In genomic region chr2:191627518-191627917, GRCh38 we compare ENCODE assay signal across 17 cellular contexts. TPM values are rescaled to one million over a fixed set of nuclear protein-coding genes. Genes with fewer than 3 reads are reported as not detected.
DNase-seq lines count a peak whose midpoint lies in the region; ATAC-seq, FAIRE-seq and TF ChIP-seq lines count a peak whose summit lies in the region.
"Had no signal": no experiment of that assay in that cellular context is flagged by ENCODE, and none has a peak within 500 bp of the region (broad histone marks: within the 10 kb centered on the region; RNA-seq: fewer than 3 reads in every experiment).

No MANE protein-coding gene starts in this region.

- peaks cover 3% of the 10 kb centered on the region for H3K36me3 Mint-ChIP-seq in T-helper 17 cell (ENCODE audit: low read depth)
- H3K36me3 Mint-ChIP-seq: CD8-positive, alpha-beta T cell had no signal

- ATAC-seq in T-helper 17 cell (no peak), pancreas (peak in 3 of 4 donors; percentile 40 to 66 (median 63)), HG03095 (IDR thresholded peaks at IDR 0.05; ENCODE audit: unreplicated experiment) (no peak)
- ATAC-seq: CD8-positive, alpha-beta T cell; GM23338; HCT116 had no signal

- peak; percentile 12 for DNase-seq in NCI-H446 treated with DMSO at 0.1 percent for 48 hours (lab: John Stamatoyannopoulos, UW)
- no peak for DNase-seq in T-helper 17 cell
- no peak for DNase-seq in pancreas
- DNase-seq in prostate gland (ENCODE audit: low spot score) = no peak
- no peak for DNase-seq in stimulated activated CD4-positive, alpha-beta T cell treated with anti-CD3 and anti-CD28 coated beads, Interleukin-4, amount 100 ng/mL, for 24 hours
- DNase-seq in GM12891 (ENCODE audit: insufficient read length, low spot score) = no peak
- DNase-seq: C1 segment of cervical spinal cord; Caco-2; CD8-positive, alpha-beta T cell; DMS53; DMS79 treated with DMSO at 0.1 percent for 48 hours; H9 had no signal

- intact Hi-C loops in pancreas (cut with DNase I) = no loop called here
- intact Hi-C loops in prostate gland (cut with DNase I) = no loop called here

- peaks cover 43% of the 10 kb centered on the region for H3K4me1 Mint-ChIP-seq in T-helper 17 cell
- H3K4me1 Mint-ChIP-seq: GM23338, H9 had no signal

- H3K27me3 Mint-ChIP-seq in T-helper 17 cell = no peaks in the 10 kb centered on the region

- no peak overlapping the region for H3K4me3 ChIP-seq in HEK293 (ENCODE audit: low read depth, low read length)
- H3K4me3 ChIP-seq in pancreas = no peak overlapping the region
- no peak overlapping the region for H3K4me3 ChIP-seq in prostate gland
- H3K4me3 ChIP-seq: GM23338 had no signal

- TF ChIP-seq CTCF in HEK293 (tag by site-specific recombination; IDR thresholded peaks at IDR 0.05) (no peak), pancreas (IDR thresholded peaks at IDR 0.05) (no peak), prostate gland (IDR thresholded peaks at IDR 0.05) (no peak)

- no peaks in the 10 kb centered on the region for H3K9me3 ChIP-seq in HEK293 (ENCODE audit: control insufficient read depth, insufficient read depth, low read depth, low read length)
- no peaks in the 10 kb centered on the region for H3K9me3 ChIP-seq in T-helper 17 cell (ENCODE audit: control insufficient read depth, low read length, poor library complexity, severe bottlenecking)
- H3K9me3 ChIP-seq in pancreas = no peaks in the 10 kb centered on the region
- H3K9me3 ChIP-seq in prostate gland = no peaks in the 10 kb centered on the region
- H3K9me3 ChIP-seq: Caco-2 had no signal

- H3K27ac Mint-ChIP-seq in T-helper 17 cell = peak overlapping the region; percentile 68
- H3K27ac Mint-ChIP-seq: CD8-positive, alpha-beta T cell; GM23338; H9 had no signal

- H3K27ac ChIP-seq in HEK293 (ENCODE audit: extremely low read depth, low read depth, low read length) (no peak overlapping the region), pancreas (no peak overlapping the region), prostate gland (no peak overlapping the region)

- POLR2A ChIA-PET in HEK293 (lab: Yijun Ruan, JAX) = interaction anchor here (1.7 kb wide), 1 partner anchor 50 kb away, joined by 8 read pairs; the partner anchor contains the start of gene NABP1

- H3K4me3 Mint-ChIP-seq in T-helper 17 cell = no peak overlapping the region
- H3K4me3 Mint-ChIP-seq: CD8-positive, alpha-beta T cell; GM23338; H9 had no signal

- H3K4me1 ChIP-seq in HEK293 (ENCODE audit: control insufficient read depth, insufficient read depth, low read length) (peaks cover 10% of the 10 kb centered on the region), pancreas (no peaks in the 10 kb centered on the region), prostate gland (replicated peaks) (no peaks in the 10 kb centered on the region)

- CTCF ChIA-PET in HEK293 (lab: Yijun Ruan, JAX) = interaction anchor here (1.5 kb wide), 1 partner anchor 64 kb away, joined by 4 read pairs; no protein-coding TSS in a partner anchor

- H3K27me3 ChIP-seq in pancreas = no peaks in the 10 kb centered on the region
- no peaks in the 10 kb centered on the region for H3K27me3 ChIP-seq in prostate gland (replicated peaks; ENCODE audit: insufficient read depth)

- H3K36me3 ChIP-seq in HEK293 (ENCODE audit: control insufficient read depth in 2 of 2, insufficient read depth in 1 of 2, low read length in 2 of 2) (no peaks in the 10 kb centered on the region), pancreas (no peaks in the 10 kb centered on the region), prostate gland (no peaks in the 10 kb centered on the region)

- TF ChIP-seq POLR2A in prostate gland (IDR thresholded peaks at IDR 0.05) (no peak), GM12891 (IDR thresholded peaks at IDR 0.05; ENCODE audit: low read depth, low read length) (no peak)

- WGBS in pancreas, 2 donors = 3 to 10% methylated on average over 1 of the region's 1 CpG
- WGBS in prostate gland = 42% methylated on average over 1 of the region's 1 CpG

- FAIRE-seq in pancreas (lab: Jason Lieb, UNC) (no peak), GM12891 (lab: Jason Lieb, UNC) (no peak)
- FAIRE-seq: GM19239 had no signal

TF ChIP-seq in HEK293, 187 proteins besides CTCF, POLR2A, EP300 and RAD21:
- TF ChIP-seq OSR2 (tag by site-specific recombination; IDR thresholded peaks at IDR 0.05) (no peak), ZNF132 (tag by site-specific recombination; IDR thresholded peaks at IDR 0.05; ENCODE audit: borderline replicate concordance) (no peak), ZNF155 (tag by site-specific recombination; IDR thresholded peaks at IDR 0.05) (no peak), ZNF174 (tag by site-specific recombination; IDR thresholded peaks at IDR 0.05) (no peak), PRDM4 (tag by site-specific recombination; IDR thresholded peaks at IDR 0.05) (0 out of 2 replicates have a peak, but pooled peaks have one; percentile 54), ZNF311 (tag by site-specific recombination; IDR thresholded peaks at IDR 0.05; ENCODE audit: borderline replicate concordance) (no peak), ZNF776 (tag by site-specific recombination; IDR thresholded peaks at IDR 0.05; ENCODE audit: borderline replicate concordance) (no peak), MYNN (tag by site-specific recombination; IDR thresholded peaks at IDR 0.05; ENCODE audit: borderline replicate concordance) (no peak)

TF ChIP-seq in GM12891, 5 proteins besides CTCF, POLR2A, EP300 and RAD21:
- TF ChIP-seq TAF1 (IDR thresholded peaks at IDR 0.05; ENCODE audit: low read depth, low read length) (no peak), POLR2AphosphoS5 (IDR thresholded peaks at IDR 0.05; ENCODE audit: low read depth, low read length) (no peak), SPI1 (IDR thresholded peaks at IDR 0.05; ENCODE audit: low read depth, low read length) (no peak), PAX5 (IDR thresholded peaks at IDR 0.05; ENCODE audit: insufficient read depth, low read length, severe bottlenecking) (no peak), POU2F2 (IDR thresholded peaks at IDR 0.05; ENCODE audit: low read depth, low read length) (no peak)

RNA-seq across cellular contexts. Expression of gene NABP1, which starts 50.4 kb away (rescaled TPM):
- total RNA-seq in T-helper 17 cell (10 to 100 TPM; 61.9 to 71.6 TPM), pancreas (10 to 100 TPM in 2 of 6 donors, 1 to 10 TPM in 4; 2.9 to 12.8 (median 6.2) TPM), prostate gland (10 to 100 TPM in 1 of 2 donors, 1 to 10 TPM in 1; 3.8 to 28.3 TPM)
- polyA plus RNA-seq in pancreas = 1 to 10 TPM; 4.3 to 5.0 TPM
- polyA plus RNA-seq in GM12891 (2012; ENCODE audit: low read depth, missing spikeins) = 7.8 TPM

Comparison
In these comparisons a context has a peak if more than half of its experiments do, and no peak if none do; other contexts are left out.
1. ATAC-seq: peak in pancreas (3 of 4); none in T-helper 17 cell (single experiment) and HG03095 (single experiment).